ENCODE assay signal across 1 cellular context in genomic region chr12:4441355-4442330, GRCh38.
TF ChIP-seq lines count a peak whose summit lies in the region.

No MANE protein-coding gene starts in this region.

TF ChIP-seq in WTC11, 78 proteins besides CTCF, POLR2A, EP300 and RAD21 (continued from another document):
- no peak for TF ChIP-seq ZNF532 (CRISPR knock-in tag; IDR thresholded peaks at IDR 0.05; ENCODE audit: borderline replicate concordance)
- TF ChIP-seq NR3C1 (CRISPR knock-in tag; conservative IDR thresholded peaks at IDR 0.05; ENCODE audit: low read depth) = no peak
- TF ChIP-seq FOXK1 (CRISPR knock-in tag; IDR thresholded peaks at IDR 0.05) = no peak
- TF ChIP-seq ZNF416 (CRISPR knock-in tag; IDR thresholded peaks at IDR 0.05) = no peak
- TF ChIP-seq ATF3 (CRISPR knock-in tag; conservative IDR thresholded peaks at IDR 0.05) = no peak
- TF ChIP-seq FOXP4 (CRISPR knock-in tag; IDR thresholded peaks at IDR 0.05) = no peak
- TF ChIP-seq USF2 (CRISPR knock-in tag; IDR thresholded peaks at IDR 0.05) = peak; percentile 22; the same call in 1 of the 2 replicates
- TF ChIP-seq AR (CRISPR knock-in tag; IDR thresholded peaks at IDR 0.05) = no peak
- TF ChIP-seq E2F1 (CRISPR knock-in tag; IDR thresholded peaks at IDR 0.05) = no peak
- no peak for TF ChIP-seq ZNF425 (CRISPR knock-in tag; conservative IDR thresholded peaks at IDR 0.05)
- no peak for TF ChIP-seq PRDM15 (CRISPR knock-in tag; IDR thresholded peaks at IDR 0.05)
- no peak for TF ChIP-seq SOX15 (CRISPR knock-in tag; IDR thresholded peaks at IDR 0.05)
- no peak for TF ChIP-seq ZBTB21 (CRISPR knock-in tag; IDR thresholded peaks at IDR 0.05; ENCODE audit: borderline replicate concordance)
- TF ChIP-seq ZNF512 (CRISPR knock-in tag; IDR thresholded peaks at IDR 0.05; ENCODE audit: borderline replicate concordance) = no peak
- no peak for TF ChIP-seq PREB (CRISPR knock-in tag; IDR thresholded peaks at IDR 0.05; ENCODE audit: borderline replicate concordance)
